Comparison of ENCODE assay signal across 16 cellular contexts in genomic region chr10:46538723-46539426, GRCh38. TPM values are rescaled to one million over a fixed set of nuclear protein-coding genes. Genes with fewer than 3 reads are reported as not detected.
A peak's percentile ranks its signal among the peaks of the same experiment; 100 is the strongest.
DNase-seq lines count a peak whose midpoint lies in the region; ATAC-seq and TF ChIP-seq lines count a peak whose summit lies in the region.
"Had no signal": no experiment of that assay in that cellular context is flagged by ENCODE, and none has a peak within 500 bp of the region (broad histone marks: within the 10 kb centered on the region; RNA-seq: fewer than 3 reads in every experiment).

No MANE protein-coding gene starts in this region.

- no peaks in the 10 kb centered on the region for H3K9me3 ChIP-seq in MM.1S (replicated peaks; ENCODE audit: insufficient read depth, low read length)

- CTCF ChIA-PET in Calu3 (lab: Charles Lee) = interaction anchor here (0.7 to 3.2 kb wide), 9 partner anchors 9 to 1237 kb away, joined by 3 to 14 read pairs (median 6); no protein-coding TSS in a partner anchor
- CTCF ChIA-PET in WTC11 (lab: Charles Lee) = interaction anchor here (4.7 kb wide), 1 partner anchor 311 kb away, joined by 18 read pairs; no protein-coding TSS in a partner anchor

- H3K9me2 ChIP-seq in MM.1S (replicated peaks; ENCODE audit: insufficient read depth, low read length) = no peaks in the 10 kb centered on the region

- H3K36me3 Mint-ChIP-seq in Calu3 (ENCODE audit: insufficient read depth, unreplicated experiment) = peaks cover 11% of the 10 kb centered on the region
- no peaks in the 10 kb centered on the region for H3K36me3 Mint-ChIP-seq in WTC11

- no peaks in the 10 kb centered on the region for H3K27me3 ChIP-seq in MM.1S (replicated peaks; ENCODE audit: insufficient read depth, low read length)

- H3K9me3 Mint-ChIP-seq in Calu3 (ENCODE audit: low read depth, unreplicated experiment) (no peaks in the 10 kb centered on the region), WTC11 (no peaks in the 10 kb centered on the region)
- H3K9me3 Mint-ChIP-seq: CD4-positive, alpha-beta T cell; GM23338 had no signal

- H3K4me1 Mint-ChIP-seq in Calu3 (ENCODE audit: low read depth, unreplicated experiment) (peaks cover 45% of the 10 kb centered on the region), WTC11 (peaks cover 33% of the 10 kb centered on the region)

- no peak for DNase-seq in Calu3
- DNase-seq in WTC11 (ENCODE audit: low spot score) = peak; percentile 1
- DNase-seq in fibroblast of the aortic adventitia (ENCODE audit: low read depth) = peak; percentile 40
- DNase-seq in renal cortical epithelial cell (ENCODE audit: low read depth) = peak; percentile 57
- no peak for DNase-seq in MM.1S
- no peak for DNase-seq in SIG-M5 treated with dmso at 0.1 percent for 504 hours (lab: John Stamatoyannopoulos, UW; ENCODE audit: unreplicated experiment)
- no peak for DNase-seq in NOMO-1 treated with DMSO at 0.1 percent for 48 hours (lab: John Stamatoyannopoulos, UW; ENCODE audit: unreplicated experiment)
- DNase-seq: GF-D8, HCEC 1CT, NCI-H1105 treated with DMSO at 0.1 percent for 48 hours, NCI-H1694 treated with DMSO at 0.1 percent for 48 hours, NCI-H2107, NCI-H524 had no signal

- no peak overlapping the region for H3K27ac ChIP-seq in MM.1S (ENCODE audit: low read length)

- intact Hi-C loops in Calu3 (cut with micrococcal nuclease; ENCODE audit: unreplicated experiment) = loop anchor here (1.0 kb wide), 1 partner anchor 13 kb away; no protein-coding TSS in a partner anchor

- no peaks in the 10 kb centered on the region for H3K79me2 ChIP-seq in MM.1S (ENCODE audit: low read length)

- H3K27ac Mint-ChIP-seq in Calu3 (ENCODE audit: unreplicated experiment) (peak overlapping the region; percentile 58), WTC11 (no peak overlapping the region)
- H3K27ac Mint-ChIP-seq: CD4-positive, alpha-beta T cell; GM23338 had no signal

- no peak overlapping the region for H2AFZ ChIP-seq in MM.1S (ENCODE audit: low read length)
- H2AFZ ChIP-seq: GM23338 had no signal

- no peaks in the 10 kb centered on the region for H3F3A ChIP-seq in MM.1S (ENCODE audit: insufficient read depth, low read length)

- POLR2A ChIA-PET in WTC11 (lab: Charles Lee) = no interaction called here

- no peak for ATAC-seq in WTC11
- ATAC-seq: GM12878, GM23338 had no signal

- H3K4me3 Mint-ChIP-seq in Calu3 (ENCODE audit: low read depth, unreplicated experiment) (no peak overlapping the region), WTC11 (no peak overlapping the region)
- H3K4me3 Mint-ChIP-seq: CD4-positive, alpha-beta T cell; GM23338 had no signal

- no peak overlapping the region for H3K4me3 ChIP-seq in fibroblast of the aortic adventitia (ENCODE audit: low read depth, low read length)
- no peak overlapping the region for H3K4me3 ChIP-seq in MM.1S (ENCODE audit: low read length)
- H3K4me3 ChIP-seq: GM12878, GM23338 had no signal

- no peaks in the 10 kb centered on the region for H3K27me3 Mint-ChIP-seq in Calu3 (ENCODE audit: unreplicated experiment)
- H3K27me3 Mint-ChIP-seq in WTC11 (ENCODE audit: low read depth) = peaks cover 9% of the 10 kb centered on the region

- no TSS peak for BruUV-seq in Calu3 (replicated peaks; lab: Mats Ljungman, UMichigan)

- H3K9ac ChIP-seq in MM.1S (ENCODE audit: low read length) = no peak overlapping the region

- no peaks in the 10 kb centered on the region for H3K4me1 ChIP-seq in MM.1S (ENCODE audit: low read length)

- no peaks in the 10 kb centered on the region for H4K20me1 ChIP-seq in MM.1S (ENCODE audit: insufficient read depth, low read length)

- no peak overlapping the region for H3K4me2 ChIP-seq in MM.1S (ENCODE audit: low read depth, low read length)
- H3K4me2 ChIP-seq: GM23338 had no signal

- H3K36me3 ChIP-seq in MM.1S (replicated peaks; ENCODE audit: insufficient read depth, low read length) = no peaks in the 10 kb centered on the region

- TF ChIP-seq CTCF in Calu3 (IDR thresholded peaks at IDR 0.05; ENCODE audit: unreplicated experiment) (no peak), WTC11 (IDR thresholded peaks at IDR 0.05) (no peak), fibroblast of the aortic adventitia (IDR thresholded peaks at IDR 0.05; ENCODE audit: insufficient read depth, low read length) (no peak), MM.1S (IDR thresholded peaks at IDR 0.05; ENCODE audit: low read length) (no peak)

TF ChIP-seq in WTC11, 78 proteins besides CTCF, POLR2A, EP300 and RAD21:
- TF ChIP-seq CDX4 (CRISPR knock-in tag; IDR thresholded peaks at IDR 0.05; ENCODE audit: borderline replicate concordance) (no peak), NFYB (CRISPR knock-in tag; conservative IDR thresholded peaks at IDR 0.05; ENCODE audit: low read depth) (no peak)

RNA-seq across cellular contexts. Expression of gene GPRIN2, which starts 17.6 kb away (rescaled TPM):
- total RNA-seq in Calu3 (2022) (9.5 and 12.8 TPM in 2 replicates), WTC11 (2021) (17.5 to 22.5 TPM (median 20.9 TPM) in 3 replicates), fibroblast of the aortic adventitia (ENCODE audit: low replicate concordance) (not detected in 2 replicates), renal cortical epithelial cell (29.2 and 30.4 TPM in 2 replicates)
- total RNA-seq: CD4-positive, alpha-beta T cell had no signal

RNA-seq across cellular contexts. Expression of gene SYT15, which starts 40.1 kb away (rescaled TPM):
- total RNA-seq in Calu3 (2022) = 1.5 and 2.2 TPM in 2 replicates
- total RNA-seq in WTC11 (2021) = 1.2 to 1.6 TPM (median 1.5 TPM) in 3 replicates
- total RNA-seq in fibroblast of the aortic adventitia (ENCODE audit: low replicate concordance) = under 0.01 and 0.41 TPM in 2 replicates
- 1.0 TPM in 1 of 2 replicates, not detected in the other for total RNA-seq in renal cortical epithelial cell
- total RNA-seq: GM23338 had no signal

Comparison
In these comparisons a context has a peak if more than half of its experiments do, and no peak if none do; other contexts are left out.
1. DNase-seq: peak in WTC11 (single experiment), fibroblast of the aortic adventitia (single experiment) and renal cortical epithelial cell (single experiment); none in Calu3 (single experiment), MM.1S (single experiment), SIG-M5 treated with dmso at 0.1 percent for 504 hours (single experiment) and NOMO-1 treated with DMSO at 0.1 percent for 48 hours (single experiment).
2. RNA of gene GPRIN2, which starts 17.6 kb away (total RNA-seq): 29.2 to 30.4 TPM in renal cortical epithelial cell, 17.5 to 22.5 TPM in WTC11 and 9.5 to 12.8 TPM in Calu3; not detected in fibroblast of the aortic adventitia; every median in the first group is over 10 times any median in the second.